Comparison of ENCODE assay signal across 21 cellular contexts in the genomic region with DNA sequence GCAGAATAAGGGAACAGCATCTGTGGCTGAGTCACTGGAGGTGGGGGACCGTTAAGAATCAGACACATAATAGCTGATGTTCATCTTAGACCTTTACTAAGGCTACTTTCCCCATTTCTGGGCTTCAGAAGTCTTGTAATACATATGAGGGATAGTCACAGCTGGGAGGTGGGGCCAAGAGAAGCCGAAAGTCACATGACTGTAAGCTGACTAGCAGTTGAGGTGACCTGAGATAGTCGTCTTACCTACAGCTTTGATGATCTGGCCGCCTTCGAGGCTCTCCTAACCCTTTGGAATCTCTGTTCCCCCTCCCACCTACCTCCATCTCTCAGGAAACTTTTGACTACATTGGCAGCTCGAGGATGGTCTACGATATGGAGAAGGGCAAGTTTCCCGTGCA. TPM values are rescaled to one million over a fixed set of nuclear protein-coding genes. Genes with fewer than 3 reads are reported as not detected.
DNase-seq lines count a peak whose midpoint lies in the region; ATAC-seq, FAIRE-seq and TF ChIP-seq lines count a peak whose summit lies in the region.
"Had no signal": no experiment of that assay in that cellular context is flagged by ENCODE, and none has a peak within 500 bp of the region (broad histone marks: within the 10 kb centered on the region; RNA-seq: fewer than 3 reads in every experiment).

No MANE protein-coding gene starts in this region.

- no peak for TF ChIP-seq POLR2A in K562 (conservative IDR thresholded peaks at IDR 0.05)

- no peaks in the 10 kb centered on the region for H3K9me3 ChIP-seq in K562 (replicated peaks; ENCODE audit: control insufficient read depth, insufficient read depth, low read depth, low read length)

- POLR2A ChIA-PET in K562 (lab: Yijun Ruan, JAX), result interaction anchor here (0.5 to 5.9 kb wide), 5 partner anchors 11 to 207 kb away, joined by 3 to 37 read pairs (median 16); partner anchors contain the start of gene NHLH1

- no peak for TF ChIP-seq RAD21 in K562 (CRISPR knock-in tag; conservative IDR thresholded peaks at IDR 0.05 in 1 of 2, IDR thresholded peaks at IDR 0.05 in 1 of 2)

- no peak overlapping the region for H3K27ac ChIP-seq in K562 (ENCODE audit: extremely low read depth, low read depth, low read length)
- H3K27ac ChIP-seq: C4-2B had no signal

- peaks cover 54% of the 10 kb centered on the region for H3K36me3 Mint-ChIP-seq in osteocyte (ENCODE audit: unreplicated experiment)
- peaks cover 89% of the 10 kb centered on the region for H3K36me3 Mint-ChIP-seq in stimulated activated effector memory CD8-positive, alpha-beta T cell treated with anti-CD3 and anti-CD28 coated beads, Interleukin-12 subunit alpha, Interleukin-12 subunit beta, amount 100 ng/mL, for 72 hours

- no peak overlapping the region for H3K4me2 ChIP-seq in K562 (ENCODE audit: insufficient read depth, low read length)

- H3K9ac ChIP-seq in K562 (ENCODE audit: insufficient read depth in 1 of 2, low read depth in 2 of 2, low read length in 2 of 2), result no peak overlapping the region

- H3K4me3 ChIP-seq in K562, result no peak overlapping the region
- H3K4me3 ChIP-seq in bronchial epithelial cell (ENCODE audit: low read depth, low read length), result no peak overlapping the region

- H2AFZ ChIP-seq in K562 (ENCODE audit: low read depth, low read length), result no peak overlapping the region

- in situ Hi-C loops in K562 (cut with MboI), result no loop called here

- H3K36me3 ChIP-seq in K562 (ENCODE audit: control insufficient read depth, insufficient read depth, low read length), result peaks cover 98% of the 10 kb centered on the region
- H3K36me3 ChIP-seq in bronchial epithelial cell (ENCODE audit: control insufficient read depth, insufficient read depth, low read length), result peaks cover 41% of the 10 kb centered on the region

- no peak overlapping the region for H3K27ac Mint-ChIP-seq in osteocyte (ENCODE audit: unreplicated experiment)
- peak overlapping the region; percentile 23 for H3K27ac Mint-ChIP-seq in stimulated activated effector memory CD8-positive, alpha-beta T cell treated with anti-CD3 and anti-CD28 coated beads, Interleukin-12 subunit alpha, Interleukin-12 subunit beta, amount 100 ng/mL, for 72 hours
- H3K27ac Mint-ChIP-seq: CD4-positive, alpha-beta T cell; HFFc6 had no signal

- no peaks in the 10 kb centered on the region for H3K27me3 ChIP-seq in K562 (ENCODE audit: control insufficient read depth in 2 of 2, insufficient read depth in 2 of 2, low read length in 2 of 2)
- H3K27me3 ChIP-seq in bronchial epithelial cell (ENCODE audit: control insufficient read depth, insufficient read depth, low read length), result no peaks in the 10 kb centered on the region

- no peaks in the 10 kb centered on the region; the same call in 1 of the 2 replicates for H4K20me1 ChIP-seq in K562 (replicated peaks; ENCODE audit: control insufficient read depth, insufficient read depth, low read length)

- no peaks in the 10 kb centered on the region for H3K9me3 Mint-ChIP-seq in osteocyte (ENCODE audit: unreplicated experiment)
- H3K9me3 Mint-ChIP-seq in stimulated activated effector memory CD8-positive, alpha-beta T cell treated with anti-CD3 and anti-CD28 coated beads, Interleukin-12 subunit alpha, Interleukin-12 subunit beta, amount 100 ng/mL, for 72 hours, result no peaks in the 10 kb centered on the region
- H3K9me3 Mint-ChIP-seq: CD4-positive, alpha-beta T cell; HFFc6 had no signal

- BruUV-seq in K562 (replicated peaks; lab: Mats Ljungman, UMichigan), result no TSS peak

- FAIRE-seq in K562 (lab: Jason Lieb, UNC) (no peak), bronchial epithelial cell (lab: Jason Lieb, UNC) (peak; percentile 55)
- FAIRE-seq: A204.1, GM12892, GM18507 had no signal

- TF ChIP-seq EP300 in K562 (IDR thresholded peaks at IDR 0.05; ENCODE audit: low read length), result no peak

- no peak for TF ChIP-seq CTCF in K562 (IDR thresholded peaks at IDR 0.05 in 2 of 3, conservative IDR thresholded peaks at IDR 0.05 in 1 of 3; ENCODE audit: insufficient read depth in 2 of 3, low read depth in 1 of 3, low read length in 3 of 3)
- TF ChIP-seq CTCF in bronchial epithelial cell (IDR thresholded peaks at IDR 0.05; ENCODE audit: insufficient read depth, low read length, severe bottlenecking), result no peak
- TF ChIP-seq CTCF in osteocyte (IDR thresholded peaks at IDR 0.05), result no peak

- DNase-seq in K562 (ENCODE audit: extremely low read depth in 1 of 4, low spot score in 3 of 4) (no peak), bronchial epithelial cell (ENCODE audit: low read depth) (no peak), osteocyte (ENCODE audit: extremely low spot score, unreplicated experiment) (peak; percentile 44)
- DNase-seq in stimulated activated effector memory CD8-positive, alpha-beta T cell treated with anti-CD3 and anti-CD28 coated beads, Interleukin-12 subunit alpha, Interleukin-12 subunit beta, amount 100 ng/mL, for 72 hours (ENCODE audit: low spot score in 2 of 2), result no peak
- no peak for DNase-seq in activated CD4-positive, alpha-beta T cell treated with anti-CD3 and anti-CD28 coated beads for 4 hours
- DNase-seq: ACHN; CD4-positive, alpha-beta T cell; DMS153; DMS79; GDM1; GOT3; H7 had no signal

- CTCF ChIA-PET in K562 (lab: Yijun Ruan, JAX; ENCODE audit: low intra/inter-chr PET ratio), result no interaction called here

- no peaks in the 10 kb centered on the region for H3K79me2 ChIP-seq in K562 (ENCODE audit: control insufficient read depth, insufficient read depth, low read length)

- intact Hi-C loops in K562 (cut with micrococcal nuclease), result no loop called here

- ATAC-seq in K562, result no peak
- no peak for ATAC-seq in stimulated activated effector memory CD8-positive, alpha-beta T cell treated with anti-CD3 and anti-CD28 coated beads, Interleukin-12 subunit alpha, Interleukin-12 subunit beta, amount 100 ng/mL, for 72 hours
- no peak for ATAC-seq in HG03159 (IDR thresholded peaks at IDR 0.05; ENCODE audit: unreplicated experiment)
- ATAC-seq: HCT116 had no signal

- H3K9me1 ChIP-seq in K562 (ENCODE audit: control insufficient read depth, insufficient read depth, low read length), result no peaks in the 10 kb centered on the region

- H3K4me1 ChIP-seq in K562 (replicated peaks in 1 of 2; ENCODE audit: control insufficient read depth in 2 of 2, insufficient read depth in 2 of 2, low read length in 2 of 2), result no peaks in the 10 kb centered on the region

- 85% methylated on average over 8 of the region's 8 CpGs for WGBS in K562 (ENCODE audit: insufficient coverage, low coverage, missing lambda C conversion rate)

- no peaks in the 10 kb centered on the region for H3K27me3 Mint-ChIP-seq in osteocyte (ENCODE audit: unreplicated experiment)
- H3K27me3 Mint-ChIP-seq: CD4-positive, alpha-beta T cell had no signal

- no peak overlapping the region for H3K4me3 Mint-ChIP-seq in osteocyte (ENCODE audit: unreplicated experiment)
- H3K4me3 Mint-ChIP-seq in stimulated activated effector memory CD8-positive, alpha-beta T cell treated with anti-CD3 and anti-CD28 coated beads, Interleukin-12 subunit alpha, Interleukin-12 subunit beta, amount 100 ng/mL, for 72 hours, result no peak overlapping the region
- H3K4me3 Mint-ChIP-seq: CD4-positive, alpha-beta T cell; HFFc6 had no signal

- H3K4me1 Mint-ChIP-seq in osteocyte (ENCODE audit: unreplicated experiment), result no peaks in the 10 kb centered on the region
- H3K4me1 Mint-ChIP-seq in stimulated activated effector memory CD8-positive, alpha-beta T cell treated with anti-CD3 and anti-CD28 coated beads, Interleukin-12 subunit alpha, Interleukin-12 subunit beta, amount 100 ng/mL, for 72 hours, result peaks cover 11% of the 10 kb centered on the region

RNA-seq across cellular contexts. Expression of gene NCSTN, which starts 9.4 kb away (rescaled TPM):
- total RNA-seq in K562 (2011; cell fraction: chromatin; rRNA removed; ENCODE audit: low replicate concordance), result 203 and 289 TPM in 2 replicates
- 237 and 279 TPM in 2 replicates for total RNA-seq in K562 (2011; cell fraction: nucleolus; rRNA removed)
- 253 and 291 TPM in 2 replicates for total RNA-seq in K562 (2011; cell fraction: nucleoplasm; rRNA removed)
- total RNA-seq in K562 (2014; rRNA removed), result 21.3 and 27.3 TPM in 2 replicates
- 34.9 and 35.8 TPM in 2 replicates for total RNA-seq in K562 (2014; rRNA removed; fragmentation: Illumina TruSeq; extraction: Trizol)
- 37.2 and 42.3 TPM in 2 replicates for total RNA-seq in K562 (2015; rRNA removed; fragmentation: Illumina TruSeq; extraction: Trizol)
- total RNA-seq in K562 (2021), result 54.1 and 57.9 TPM in 2 replicates
- 64.3 and 104 TPM in 2 replicates for polyA plus RNA-seq in K562 (2011; rRNA removed)
- 103 and 114 TPM in 2 replicates for polyA plus RNA-seq in K562 (2011; cell fraction: cytosol; rRNA removed)
- 178 and 195 TPM in 2 replicates for polyA plus RNA-seq in K562 (2011; cell fraction: nucleus; rRNA removed)
- 46.6 and 93.0 TPM in 2 replicates for polyA plus RNA-seq in K562 (2012)
- 75.9 and 91.1 TPM in 2 replicates for polyA plus RNA-seq in K562 (2014; fragmentation: Illumina TruSeq; extraction: Trizol)
- 10 to 100 TPM; 46.0 to 68.7 TPM for polyA plus RNA-seq in K562 (2014; fragmentation: Nextera tagmentation; extraction: Ambion mirVana)
- 55.3 and 60.7 TPM in 2 replicates for polyA plus RNA-seq in K562 (2014; rRNA removed)
- 85.4 and 89.2 TPM in 2 replicates for polyA minus RNA-seq in K562 (2011; rRNA and poly(A)+ RNA removed)
- 40.9 and 45.8 TPM in 2 replicates for polyA minus RNA-seq in K562 (2011; cell fraction: cytosol; rRNA and poly(A)+ RNA removed)
- polyA minus RNA-seq in K562 (2011; cell fraction: nucleus; rRNA and poly(A)+ RNA removed), result 56.5 and 78.1 TPM in 2 replicates
- 27.9 and 36.7 TPM in 2 replicates for total RNA-seq in bronchial epithelial cell
- 126 and 132 TPM in 2 replicates for total RNA-seq in osteocyte

RNA-seq across cellular contexts. Expression of gene COPA, which starts 9.5 kb away (rescaled TPM):
- total RNA-seq in K562 (2011; cell fraction: chromatin; rRNA removed; ENCODE audit: low replicate concordance), result 224 and 416 TPM in 2 replicates
- total RNA-seq in K562 (2011; cell fraction: nucleolus; rRNA removed), result 117 and 133 TPM in 2 replicates
- 151 and 175 TPM in 2 replicates for total RNA-seq in K562 (2011; cell fraction: nucleoplasm; rRNA removed)
- total RNA-seq in K562 (2014; rRNA removed), result 93.5 and 121 TPM in 2 replicates
- 79.9 and 92.1 TPM in 2 replicates for total RNA-seq in K562 (2014; rRNA removed; fragmentation: Illumina TruSeq; extraction: Trizol)
- total RNA-seq in K562 (2015; rRNA removed; fragmentation: Illumina TruSeq; extraction: Trizol), result 73.1 and 80.7 TPM in 2 replicates
- total RNA-seq in K562 (2021), result 102 and 110 TPM in 2 replicates
- polyA plus RNA-seq in K562 (2011; rRNA removed), result 222 and 236 TPM in 2 replicates
- polyA plus RNA-seq in K562 (2011; cell fraction: cytosol; rRNA removed), result 140 and 207 TPM in 2 replicates
- polyA plus RNA-seq in K562 (2011; cell fraction: nucleus; rRNA removed), result 79.0 and 109 TPM in 2 replicates
- polyA plus RNA-seq in K562 (2012), result 107 and 187 TPM in 2 replicates
- polyA plus RNA-seq in K562 (2014; fragmentation: Illumina TruSeq; extraction: Trizol), result 119 and 154 TPM in 2 replicates
- polyA plus RNA-seq in K562 (2014; fragmentation: Nextera tagmentation; extraction: Ambion mirVana), result 100 to 1,000 TPM in 1 of 2 experiments, 10 to 100 TPM in 1; 49.8 to 123 TPM
- 99.5 and 125 TPM in 2 replicates for polyA plus RNA-seq in K562 (2014; rRNA removed)
- 382 and 419 TPM in 2 replicates for polyA minus RNA-seq in K562 (2011; rRNA and poly(A)+ RNA removed)
- 161 and 169 TPM in 2 replicates for polyA minus RNA-seq in K562 (2011; cell fraction: cytosol; rRNA and poly(A)+ RNA removed)
- polyA minus RNA-seq in K562 (2011; cell fraction: nucleus; rRNA and poly(A)+ RNA removed), result 73.5 and 122 TPM in 2 replicates
- total RNA-seq in bronchial epithelial cell, result 134 and 136 TPM in 2 replicates
- 236 and 241 TPM in 2 replicates for total RNA-seq in osteocyte

RNA-seq across cellular contexts. Expression of gene NHLH1, which starts 14.3 kb away (rescaled TPM):
- 1.5 and 2.6 TPM in 2 replicates for total RNA-seq in K562 (2011; cell fraction: chromatin; rRNA removed; ENCODE audit: low replicate concordance)
- 1.3 and 2.0 TPM in 2 replicates for total RNA-seq in K562 (2011; cell fraction: nucleolus; rRNA removed)
- total RNA-seq in K562 (2011; cell fraction: nucleoplasm; rRNA removed), result 2.5 and 2.9 TPM in 2 replicates
- 0.09 and 0.16 TPM in 2 replicates for total RNA-seq in K562 (2014; rRNA removed)
- 0.33 and 0.35 TPM in 2 replicates for total RNA-seq in K562 (2014; rRNA removed; fragmentation: Illumina TruSeq; extraction: Trizol)
- total RNA-seq in K562 (2015; rRNA removed; fragmentation: Illumina TruSeq; extraction: Trizol), result not detected in 2 replicates
- 0.78 and 0.84 TPM in 2 replicates for total RNA-seq in K562 (2021)
- polyA plus RNA-seq in K562 (2011; rRNA removed), result 0.29 and 0.57 TPM in 2 replicates
- 0.40 and 0.71 TPM in 2 replicates for polyA plus RNA-seq in K562 (2011; cell fraction: cytosol; rRNA removed)
- 1.2 and 1.4 TPM in 2 replicates for polyA plus RNA-seq in K562 (2011; cell fraction: nucleus; rRNA removed)
- 0.31 and 1.6 TPM in 2 replicates for polyA plus RNA-seq in K562 (2012)
- polyA plus RNA-seq in K562 (2014; fragmentation: Illumina TruSeq; extraction: Trizol), result 0.88 and 1.0 TPM in 2 replicates
- under 1 TPM; 0.20 to 0.37 TPM for polyA plus RNA-seq in K562 (2014; fragmentation: Nextera tagmentation; extraction: Ambion mirVana)
- polyA plus RNA-seq in K562 (2014; rRNA removed), result 1.3 and 1.4 TPM in 2 replicates
- 0.21 and 0.25 TPM in 2 replicates for polyA minus RNA-seq in K562 (2011; rRNA and poly(A)+ RNA removed)
- 0.46 TPM in 1 of 2 replicates, not detected in the other for polyA minus RNA-seq in K562 (2011; cell fraction: cytosol; rRNA and poly(A)+ RNA removed)
- polyA minus RNA-seq in K562 (2011; cell fraction: nucleus; rRNA and poly(A)+ RNA removed), result 0.40 and 0.78 TPM in 2 replicates
- not detected in 2 replicates for total RNA-seq in bronchial epithelial cell
- total RNA-seq in osteocyte, result 0.16 and 0.31 TPM in 2 replicates
- total RNA-seq: Daoy, HT-29 had no signal

RNA-seq across cellular contexts. Expression of gene VANGL2, which starts 47.8 kb away (rescaled TPM):
- total RNA-seq in K562 (2011; cell fraction: chromatin; rRNA removed; ENCODE audit: low replicate concordance), result 3.7 and 6.1 TPM in 2 replicates
- 3.4 and 4.8 TPM in 2 replicates for total RNA-seq in K562 (2011; cell fraction: nucleolus; rRNA removed)
- 6.5 and 8.4 TPM in 2 replicates for total RNA-seq in K562 (2011; cell fraction: nucleoplasm; rRNA removed)
- 0.82 and 1.1 TPM in 2 replicates for total RNA-seq in K562 (2014; rRNA removed)
- total RNA-seq in K562 (2014; rRNA removed; fragmentation: Illumina TruSeq; extraction: Trizol), result 0.95 and 1.1 TPM in 2 replicates
- total RNA-seq in K562 (2015; rRNA removed; fragmentation: Illumina TruSeq; extraction: Trizol), result 0.98 and 1.1 TPM in 2 replicates
- total RNA-seq in K562 (2021), result 3.4 and 3.8 TPM in 2 replicates
- 4.0 and 4.4 TPM in 2 replicates for polyA plus RNA-seq in K562 (2011; rRNA removed)
- 6.2 and 6.4 TPM in 2 replicates for polyA plus RNA-seq in K562 (2011; cell fraction: cytosol; rRNA removed)
- polyA plus RNA-seq in K562 (2011; cell fraction: nucleus; rRNA removed), result 7.2 and 10.3 TPM in 2 replicates
- polyA plus RNA-seq in K562 (2012), result 2.0 and 3.4 TPM in 2 replicates
- 3.5 TPM in 2 replicates for polyA plus RNA-seq in K562 (2014; fragmentation: Illumina TruSeq; extraction: Trizol)
- under 1 TPM; 0.28 to 0.42 TPM for polyA plus RNA-seq in K562 (2014; fragmentation: Nextera tagmentation; extraction: Ambion mirVana)
- 3.7 and 3.9 TPM in 2 replicates for polyA plus RNA-seq in K562 (2014; rRNA removed)
- polyA minus RNA-seq in K562 (2011; rRNA and poly(A)+ RNA removed), result 2.5 and 3.3 TPM in 2 replicates
- polyA minus RNA-seq in K562 (2011; cell fraction: cytosol; rRNA and poly(A)+ RNA removed), result 1.5 and 2.5 TPM in 2 replicates
- polyA minus RNA-seq in K562 (2011; cell fraction: nucleus; rRNA and poly(A)+ RNA removed), result 1.1 and 1.3 TPM in 2 replicates
- total RNA-seq in bronchial epithelial cell, result 1.6 and 2.3 TPM in 2 replicates
- 16.4 and 17.7 TPM in 2 replicates for total RNA-seq in osteocyte
- total RNA-seq: CD4-positive, alpha-beta T cell; HFFc6 had no signal
